17 cellular contexts compared by ENCODE assay signal in genomic region chr7:26859720-26860119, GRCh38. TPM values are rescaled to one million over a fixed set of nuclear protein-coding genes. Genes with fewer than 3 reads are reported as not detected.
DNase-seq lines count a peak whose midpoint lies in the region; ATAC-seq, FAIRE-seq and TF ChIP-seq lines count a peak whose summit lies in the region.
"Had no signal": no experiment of that assay in that cellular context is flagged by ENCODE, and none has a peak within 500 bp of the region (broad histone marks: within the 10 kb centered on the region; RNA-seq: fewer than 3 reads in every experiment).

No MANE protein-coding gene starts in this region.

- peaks cover 49% of the 10 kb centered on the region for H3K4me1 ChIP-seq in HEK293 (ENCODE audit: control insufficient read depth, insufficient read depth, low read length)
- peaks cover 83% of the 10 kb centered on the region for H3K4me1 ChIP-seq in Loucy (ENCODE audit: insufficient read depth, low read length, poor library complexity, severe bottlenecking)
- H3K4me1 ChIP-seq in keratinocyte (ENCODE audit: control insufficient read depth, extremely low read depth, insufficient read depth, low read length): peaks cover 35% of the 10 kb centered on the region
- no peaks in the 10 kb centered on the region for H3K4me1 ChIP-seq in parathyroid adenoma

- H3K36me3 ChIP-seq in HEK293 (ENCODE audit: control insufficient read depth in 2 of 2, insufficient read depth in 1 of 2, low read length in 2 of 2) (no peaks in the 10 kb centered on the region), Loucy (ENCODE audit: insufficient read depth, low read length) (no peaks in the 10 kb centered on the region), keratinocyte (ENCODE audit: control insufficient read depth in 2 of 2, extremely low read depth in 1 of 2, insufficient read depth in 2 of 2, low read length in 2 of 2) (no peaks in the 10 kb centered on the region), parathyroid adenoma (ENCODE audit: control insufficient read depth, insufficient read depth, low read length) (no peaks in the 10 kb centered on the region)
- H3K36me3 ChIP-seq: BLaER1, SJSA1 had no signal

- H4K20me1 ChIP-seq in Loucy (ENCODE audit: insufficient read depth, low read length, poor library complexity, severe bottlenecking) (no peaks in the 10 kb centered on the region), keratinocyte (ENCODE audit: control insufficient read depth, extremely low read depth, insufficient read depth, low read length) (no peaks in the 10 kb centered on the region)
- H4K20me1 ChIP-seq: BLaER1 had no signal

- H3K9me1 ChIP-seq in keratinocyte (ENCODE audit: control insufficient read depth, extremely low read depth, insufficient read depth, low read length): no peaks in the 10 kb centered on the region

- POLR2A ChIA-PET in HEK293 (lab: Yijun Ruan, JAX): interaction anchor here (1.1 kb wide), 1 partner anchor 312 kb away, joined by 3 read pairs; no protein-coding TSS in a partner anchor

- no peak overlapping the region for H3K4me3 ChIP-seq in HEK293 (ENCODE audit: low read depth, low read length)
- no peak overlapping the region for H3K4me3 ChIP-seq in Loucy (ENCODE audit: low read length, poor library complexity, severe bottlenecking)
- no peak overlapping the region for H3K4me3 ChIP-seq in keratinocyte (ENCODE audit: control insufficient read depth in 2 of 3, extremely low read depth in 1 of 3, insufficient read depth in 2 of 3, low read depth in 1 of 3, low read length in 3 of 3)
- no peak overlapping the region for H3K4me3 ChIP-seq in parathyroid adenoma (ENCODE audit: low read depth, low read length)
- H3K4me3 ChIP-seq: BLaER1, SJSA1 had no signal

- H3K27me3 Mint-ChIP-seq in activated T-helper 17 cell treated with anti-CD3 and anti-CD28 coated beads, Interleukin-2, amount 50 U/mL, for 72 hours: peaks cover 33% of the 10 kb centered on the region

- H3K27ac Mint-ChIP-seq in activated T-helper 17 cell treated with anti-CD3 and anti-CD28 coated beads, Interleukin-2, amount 50 U/mL, for 72 hours: no peak overlapping the region

- H3K27me3 ChIP-seq in Loucy (ENCODE audit: insufficient read depth, low read length, poor library complexity, severe bottlenecking) (no peaks in the 10 kb centered on the region), keratinocyte (ENCODE audit: control insufficient read depth, extremely low read depth, insufficient read depth, low read length) (no peaks in the 10 kb centered on the region), parathyroid adenoma (ENCODE audit: control insufficient read depth, insufficient read depth, low read length) (no peaks in the 10 kb centered on the region)

- ATAC-seq in activated T-helper 17 cell treated with anti-CD3 and anti-CD28 coated beads, Interleukin-2, amount 50 U/mL, for 72 hours (replicated peaks): no peak
- no peak for ATAC-seq in GM19351 (IDR thresholded peaks at IDR 0.05; ENCODE audit: unreplicated experiment)

- dilution Hi-C loops in keratinocyte (cut with MboI; ENCODE audit: extremely low pct_ligation_motif_present, low sequenced_read_pairs): loop anchor here (25.0 kb wide), 1 partner anchor 228 kb away; the partner anchor contains the start of gene HOXA1

- H3K9ac ChIP-seq in Loucy (ENCODE audit: low read depth, low read length, poor library complexity, severe bottlenecking) (peak overlapping the region; percentile 2), keratinocyte (ENCODE audit: control insufficient read depth, extremely low read depth, insufficient read depth, low read length) (no peak overlapping the region), parathyroid adenoma (no peak overlapping the region)
- H3K9ac ChIP-seq: BLaER1 had no signal

- H3K9me3 Mint-ChIP-seq in activated T-helper 17 cell treated with anti-CD3 and anti-CD28 coated beads, Interleukin-2, amount 50 U/mL, for 72 hours: no peaks in the 10 kb centered on the region
- H3K9me3 Mint-ChIP-seq: CD4-positive, CD25-positive, alpha-beta regulatory T cell had no signal

- H3K9me3 ChIP-seq in HEK293 (ENCODE audit: control insufficient read depth, insufficient read depth, low read depth, low read length) (no peaks in the 10 kb centered on the region), Loucy (ENCODE audit: insufficient read depth, low read depth, low read length) (no peaks in the 10 kb centered on the region), keratinocyte (ENCODE audit: control insufficient read depth, low read depth, low read length) (no peaks in the 10 kb centered on the region), parathyroid adenoma (ENCODE audit: control insufficient read depth, low read length) (no peaks in the 10 kb centered on the region)
- H3K9me3 ChIP-seq: SJSA1 had no signal

- no peaks in the 10 kb centered on the region for H3F3A ChIP-seq in Loucy (ENCODE audit: low read depth)

- no peak overlapping the region for H3K4me3 Mint-ChIP-seq in activated T-helper 17 cell treated with anti-CD3 and anti-CD28 coated beads, Interleukin-2, amount 50 U/mL, for 72 hours
- H3K4me3 Mint-ChIP-seq: CD4-positive, CD25-positive, alpha-beta regulatory T cell had no signal

- TF ChIP-seq CTCF in HEK293 (tag by site-specific recombination; IDR thresholded peaks at IDR 0.05): no peak
- TF ChIP-seq CTCF in Loucy (conservative IDR thresholded peaks at IDR 0.05; ENCODE audit: low read length): no peak
- no peak for TF ChIP-seq CTCF in keratinocyte (optimal IDR thresholded peaks at IDR 0.05 in 1 of 3, IDR thresholded peaks at IDR 0.05 in 1 of 3, conservative IDR thresholded peaks at IDR 0.05 in 1 of 3; ENCODE audit: extremely low read depth in 1 of 3, insufficient read depth in 2 of 3, low read length in 3 of 3)
- no peak for TF ChIP-seq CTCF in parathyroid adenoma (IDR thresholded peaks at IDR 0.05)

- H3K9me2 ChIP-seq in Loucy (replicated peaks; ENCODE audit: low read depth, low read length): no peaks in the 10 kb centered on the region

- DNase-seq in keratinocyte (ENCODE audit: low read depth, low spot score) (no peak), NCI-H748 treated with DMSO at 0.1 percent for 48 hours (lab: John Stamatoyannopoulos, UW) (no peak)
- DNase-seq: CD4-positive, CD25-positive, alpha-beta regulatory T cell; NCI-H1436; NCI-H2081 treated with DMSO at 0.1 percent for 48 hours; NCI-H774; Right ventricle myocardium superior had no signal

- no peak for FAIRE-seq in keratinocyte (lab: Jason Lieb, UNC)
- FAIRE-seq: A204.1, D721Med, GM18507 had no signal

- peak overlapping the region; percentile 98 for H3K4me2 ChIP-seq in Loucy (ENCODE audit: low read depth, low read length, poor library complexity, severe bottlenecking)
- H3K4me2 ChIP-seq in keratinocyte (ENCODE audit: control insufficient read depth, extremely low read depth, insufficient read depth, low read depth, low read length): no peak overlapping the region
- H3K4me2 ChIP-seq in parathyroid adenoma (ENCODE audit: low read length): peak overlapping the region; percentile 96
- H3K4me2 ChIP-seq: BLaER1 had no signal

- H3K79me2 ChIP-seq in Loucy (ENCODE audit: insufficient read depth, low read length): peaks cover 96% of the 10 kb centered on the region
- peaks cover 82% of the 10 kb centered on the region for H3K79me2 ChIP-seq in keratinocyte (ENCODE audit: control insufficient read depth, insufficient read depth, low read length)
- H3K79me2 ChIP-seq in parathyroid adenoma: no peaks in the 10 kb centered on the region

- H3K36me3 Mint-ChIP-seq in activated T-helper 17 cell treated with anti-CD3 and anti-CD28 coated beads, Interleukin-2, amount 50 U/mL, for 72 hours (ENCODE audit: low read depth): no peaks in the 10 kb centered on the region

- no peak overlapping the region for H2AFZ ChIP-seq in Loucy (ENCODE audit: low read length)
- no peak overlapping the region for H2AFZ ChIP-seq in keratinocyte (ENCODE audit: control insufficient read depth, low read length)
- H2AFZ ChIP-seq in parathyroid adenoma: no peak overlapping the region

- CTCF ChIA-PET in HEK293 (lab: Yijun Ruan, JAX): interaction anchor here (0.7 to 1.4 kb wide), 6 partner anchors 176 to 301 kb away, joined by 3 to 5 read pairs (median 4); partner anchors contain the start of genes HOXA4 and HOXA5

- no peaks in the 10 kb centered on the region for H3K4me1 Mint-ChIP-seq in activated T-helper 17 cell treated with anti-CD3 and anti-CD28 coated beads, Interleukin-2, amount 50 U/mL, for 72 hours

- H3K27ac ChIP-seq in HEK293 (ENCODE audit: extremely low read depth, low read depth, low read length): no peak overlapping the region
- peak overlapping the region; percentile 29 for H3K27ac ChIP-seq in keratinocyte (ENCODE audit: control insufficient read depth, insufficient read depth, low read length)
- no peak overlapping the region for H3K27ac ChIP-seq in parathyroid adenoma
- H3K27ac ChIP-seq: BLaER1, SJSA1 had no signal

TF ChIP-seq in HEK293, 187 proteins besides CTCF, POLR2A, EP300 and RAD21:
- no peak for TF ChIP-seq ZNF548 (tag by site-specific recombination; IDR thresholded peaks at IDR 0.05)
- TF ChIP-seq PRDM6 (tag by site-specific recombination; IDR thresholded peaks at IDR 0.05): peak; percentile 77

RNA-seq across cellular contexts. Expression of gene SKAP2, which starts 4.7 kb away (rescaled TPM):
- polyA plus RNA-seq in keratinocyte: 8.6 to 15.0 TPM (median 11.1 TPM) in 3 replicates
- 27.4 TPM for polyA plus RNA-seq in keratinocyte (2011; ENCODE audit: low read depth)
- 8.6 and 15.8 TPM in 2 replicates for polyA plus RNA-seq in keratinocyte (2011; cell fraction: cytosol; rRNA removed)
- polyA plus RNA-seq in keratinocyte (2011; cell fraction: nucleus; rRNA removed): 14.6 and 17.7 TPM in 2 replicates
- polyA plus RNA-seq in keratinocyte (2012; ENCODE audit: low replicate concordance): 11.2 and 18.8 TPM in 2 replicates
- polyA minus RNA-seq in keratinocyte: 4.3 to 12.1 TPM (median 4.6 TPM) in 3 replicates
- polyA minus RNA-seq in keratinocyte (2011; cell fraction: cytosol; rRNA and poly(A)+ RNA removed): 26.3 TPM
- polyA minus RNA-seq in keratinocyte (2011; cell fraction: nucleus; rRNA and poly(A)+ RNA removed): 15.7 and 32.7 TPM in 2 replicates
- total RNA-seq in activated T-helper 17 cell treated with anti-CD3 and anti-CD28 coated beads, Interleukin-2, amount 50 U/mL, for 72 hours: 10 to 100 TPM; 11.5 to 14.3 TPM
